ENCODE assay signal across 21 cellular contexts in genomic region chr1:48035371-48036141, GRCh38. TPM values are rescaled to one million over a fixed set of nuclear protein-coding genes. Genes with fewer than 3 reads are reported as not detected.
DNase-seq lines count a peak whose midpoint lies in the region; ATAC-seq lines count a peak whose summit lies in the region.
"Had no signal": no experiment of that assay in that cellular context is flagged by ENCODE, and none has a peak within 500 bp of the region (broad histone marks: within the 10 kb centered on the region; RNA-seq: fewer than 3 reads in every experiment).

No MANE protein-coding gene starts in this region.

- H3K9ac ChIP-seq in neuronal stem cell (ENCODE audit: low read depth, low read length, poor library complexity), result no peak overlapping the region
- H3K9ac ChIP-seq: KMS-11 had no signal

- peak overlapping the region; percentile 2 for H3K27ac ChIP-seq in caudate nucleus (ENCODE audit: low read depth, low read length)
- no peak overlapping the region for H3K27ac ChIP-seq in neuronal stem cell (replicated peaks; ENCODE audit: low read length)
- H3K27ac ChIP-seq in temporal lobe (ENCODE audit: low read depth, low read length), result peak overlapping the region; percentile 38
- H3K27ac ChIP-seq: HL-60, KMS-11 had no signal

- H2BK15ac ChIP-seq in neuronal stem cell (ENCODE audit: low read length), result no peak overlapping the region

- no peaks in the 10 kb centered on the region for H3K79me1 ChIP-seq in neuronal stem cell (ENCODE audit: low read depth, low read length)

- no peaks in the 10 kb centered on the region for H3K9me3 ChIP-seq in neuronal stem cell (replicated peaks in 1 of 2; ENCODE audit: control insufficient read depth in 2 of 2, insufficient read depth in 1 of 2, low read depth in 1 of 2, low read length in 2 of 2)

- DNase-seq in caudate nucleus (lab: John Stamatoyannopoulos, UW), result peak in 12 of 61 donors; percentile 5 to 25 (median 16)
- DNase-seq in hippocampal formation (lab: John Stamatoyannopoulos, UW), result peak; percentile 22 to 30
- no peak for DNase-seq in neuronal stem cell (ENCODE audit: low spot score)
- DNase-seq in SKM-1 treated with dmso at 0.1 percent for 144 hours (lab: John Stamatoyannopoulos, UW; ENCODE audit: unreplicated experiment), result no peak
- DNase-seq: C1 segment of cervical spinal cord; CD8-positive, alpha-beta memory T cell; H9; NCI-H1417; NCI-H187 treated with DMSO at 0.1 percent for 48 hours; NCI-H226; NCI-H524; NCI-H82; OCI-M1; SHP77 treated with DMSO at 0.1 percent for 48 hours had no signal

- H3K23ac ChIP-seq in neuronal stem cell (ENCODE audit: low read depth, low read length, poor library complexity), result no peak overlapping the region

- H3K36me3 ChIP-seq in neuronal stem cell (replicated peaks in 1 of 2; ENCODE audit: control insufficient read depth in 2 of 2, insufficient read depth in 2 of 2, low read length in 2 of 2), result no peaks in the 10 kb centered on the region

- no peak overlapping the region for H2AFZ ChIP-seq in neuronal stem cell (ENCODE audit: low read length)

- H3K4ac ChIP-seq in neuronal stem cell (ENCODE audit: low read length), result no peak overlapping the region

- no peak overlapping the region for H3K4me3 ChIP-seq in neuronal stem cell (ENCODE audit: low read length in 2 of 2)

- no peak overlapping the region for H3K4me2 ChIP-seq in neuronal stem cell (ENCODE audit: insufficient read depth, low read length, poor library complexity, severe bottlenecking)
- H3K4me2 ChIP-seq: KMS-11 had no signal

- ATAC-seq in HG03135 (IDR thresholded peaks at IDR 0.05; ENCODE audit: unreplicated experiment) (no peak), HG03095 (IDR thresholded peaks at IDR 0.05; ENCODE audit: unreplicated experiment) (no peak)

- H3K4me1 ChIP-seq in neuronal stem cell (ENCODE audit: control insufficient read depth in 2 of 2, insufficient read depth in 1 of 2, low read depth in 1 of 2, low read length in 2 of 2), result peaks cover 0 to 9% of the 10 kb centered on the region in 2 donors

- no peaks in the 10 kb centered on the region for H3K27me3 ChIP-seq in neuronal stem cell (ENCODE audit: control insufficient read depth in 3 of 3, insufficient read depth in 3 of 3, low read depth in 1 of 3, low read length in 3 of 3)

- no peak overlapping the region for H4K8ac ChIP-seq in neuronal stem cell (ENCODE audit: low read depth, low read length)

- H2BK120ac ChIP-seq in neuronal stem cell (ENCODE audit: low read depth, low read length), result no peak overlapping the region

- H2BK12ac ChIP-seq in neuronal stem cell (ENCODE audit: low read length), result no peak overlapping the region

- H2BK5ac ChIP-seq in neuronal stem cell (ENCODE audit: low read length), result no peak overlapping the region

- no peak overlapping the region for H2AK5ac ChIP-seq in neuronal stem cell (ENCODE audit: low read depth, low read length)

- no peak overlapping the region for H4K91ac ChIP-seq in neuronal stem cell (ENCODE audit: low read depth, low read length, poor library complexity)

- H3K14ac ChIP-seq in neuronal stem cell (ENCODE audit: low read length), result no peak overlapping the region

- H3K18ac ChIP-seq in neuronal stem cell (ENCODE audit: low read length), result peak overlapping the region; percentile 40

RNA-seq across cellular contexts. Expression of gene TRABD2B, which starts 38.4 kb away (rescaled TPM):
- polyA plus RNA-seq in neuronal stem cell (2013, experiment 1 of 2), result 0.42 TPM
- 0.66 TPM for polyA plus RNA-seq in neuronal stem cell (2013, experiment 2 of 2)
- under 0.01 TPM for total RNA-seq in temporal lobe
- total RNA-seq: CD8-positive, alpha-beta memory T cell; HT1080; RPMI7951 had no signal
- polyA plus RNA-seq: CD8-positive, alpha-beta memory T cell had no signal

Comparison
In these comparisons a context has a peak if more than half of its experiments do, and no peak if none do; other contexts are left out.
1. DNase-seq: peak in hippocampal formation (2 of 2); none in neuronal stem cell (single experiment) and SKM-1 treated with dmso at 0.1 percent for 144 hours (single experiment).